Comparison of ENCODE assay signal across 10 cellular contexts in the genomic region with DNA sequence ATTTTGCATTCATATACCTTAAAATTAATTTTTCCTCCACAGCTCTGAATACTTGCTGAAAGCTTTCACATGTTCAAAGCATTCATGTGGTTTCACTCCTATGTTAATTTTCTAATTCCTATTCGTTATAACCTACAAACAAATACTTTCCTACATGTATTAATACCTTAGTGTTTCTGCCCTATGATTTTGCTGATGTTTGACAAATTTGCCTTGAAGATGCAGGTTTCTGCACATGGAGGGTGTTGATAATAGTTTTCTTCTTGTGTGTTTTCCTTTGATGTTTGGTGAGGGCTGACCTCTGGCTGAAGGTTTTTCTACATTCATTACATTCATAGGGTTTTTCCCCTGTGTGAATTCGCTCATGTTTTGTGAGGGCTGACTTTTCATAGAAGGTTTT. TPM values are rescaled to one million over a fixed set of nuclear protein-coding genes. Genes with fewer than 3 reads are reported as not detected.
"Had no signal": no experiment of that assay in that cellular context is flagged by ENCODE, and none has a peak within 500 bp of the region (broad histone marks: within the 10 kb centered on the region; RNA-seq: fewer than 3 reads in every experiment).

No MANE protein-coding gene starts in this region.

- H3K27ac Mint-ChIP-seq: GM23338, H9, IgD-negative memory B cell had no signal

- FAIRE-seq: H1, H54 had no signal

- H3K4me3 Mint-ChIP-seq: GM23338, H9, IgD-negative memory B cell had no signal

- DNase-seq: H9, HCEC 1CT, KBM-7 had no signal

- H3K4me3 ChIP-seq: GM23338 had no signal

- H3K4me2 ChIP-seq: GM23338, KMS-11 had no signal

- H3K27ac ChIP-seq: HL-60, KMS-11 had no signal

- ATAC-seq: GM23338 had no signal

RNA-seq across cellular contexts. Expression of a gene that starts 57.6 kb away (rescaled TPM):
- total RNA-seq: HT1080 had no signal
- polyA plus RNA-seq: IgD-negative memory B cell had no signal
